Comparison of ENCODE assay signal across 8 cellular contexts in the genomic region with DNA sequence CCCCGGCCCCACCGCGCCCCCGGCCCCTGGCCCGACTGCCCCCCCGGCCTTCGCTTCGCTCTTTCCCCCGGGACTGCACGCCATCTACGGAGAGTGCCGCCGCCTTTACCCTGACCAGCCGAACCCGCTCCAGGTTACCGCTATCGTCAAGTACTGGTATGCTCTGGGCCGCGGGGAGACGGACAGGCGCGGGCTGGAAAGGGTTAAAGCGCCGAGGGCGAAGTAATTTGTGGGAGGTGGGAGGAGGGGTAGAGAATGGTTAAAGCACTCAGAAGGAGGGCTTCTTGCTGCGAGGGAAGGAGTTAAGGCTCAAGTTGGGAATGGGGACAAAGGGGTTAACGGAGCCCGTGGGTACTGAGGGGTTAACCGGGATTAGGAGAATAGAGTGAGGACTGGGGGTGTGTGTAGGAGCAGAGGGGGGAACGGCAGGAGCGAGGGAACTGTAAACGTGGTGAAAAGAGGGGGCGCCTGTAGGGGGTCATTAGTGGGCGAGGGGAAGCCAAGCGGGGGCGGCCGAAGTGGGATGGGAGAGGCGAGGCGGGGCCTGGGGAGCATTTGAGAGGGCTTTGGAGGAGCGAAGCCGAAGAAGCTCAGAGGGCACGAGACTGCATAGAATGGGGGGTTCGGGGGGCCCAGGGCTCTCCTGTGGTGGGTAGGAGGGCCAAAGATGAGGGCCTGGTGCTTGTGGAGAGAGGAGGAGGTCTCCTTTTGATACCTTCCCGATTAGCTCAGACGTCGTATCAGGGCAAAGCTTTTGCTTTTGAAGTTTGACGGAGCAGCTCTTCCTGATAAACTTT. TPM values are rescaled to one million over a fixed set of nuclear protein-coding genes. Genes with fewer than 3 reads are reported as not detected.
DNase-seq lines count a peak whose midpoint lies in the region; ATAC-seq and TF ChIP-seq lines count a peak whose summit lies in the region.

No MANE protein-coding gene starts in this region.

- no peaks in the 10 kb centered on the region for H3K36me3 Mint-ChIP-seq in activated naive CD8-positive, alpha-beta T cell

- H3K4me3 ChIP-seq in OCI-LY7 (ENCODE audit: low read depth, low read length, poor library complexity, severe bottlenecking) (peak overlapping the region; percentile 98), right cardiac atrium (ENCODE audit: low read length) (peak overlapping the region; percentile 88), retinal pigment epithelial cell (ENCODE audit: low read length) (peak overlapping the region; percentile 98)

- H2AFZ ChIP-seq in OCI-LY7 (ENCODE audit: low read length), result peak overlapping the region; percentile 53

- no peaks in the 10 kb centered on the region for H4K20me1 ChIP-seq in OCI-LY7 (ENCODE audit: insufficient read depth, low read length)

- peak overlapping the region; percentile 34 for H3K27ac Mint-ChIP-seq in activated naive CD8-positive, alpha-beta T cell

- H3K36me3 ChIP-seq in OCI-LY7 (ENCODE audit: insufficient read depth, low read length), result peaks cover 17% of the 10 kb centered on the region

- DNase-seq in GDM1 (lab: John Stamatoyannopoulos, UW) (peak; percentile 20), OCI-LY7 (ENCODE audit: low spot score) (peak; percentile 23), right cardiac atrium (peak; percentile 51 to 78 (median 75)), retinal pigment epithelial cell (ENCODE audit: low read depth) (no peak), HPDE6-E6E7 (ENCODE audit: extremely low spot score) (no peak)

- CTCF ChIA-PET in OCI-LY7 (lab: Charles Lee; ENCODE audit: unreplicated experiment), result interaction anchor here (0.6 to 1.0 kb wide), 8 partner anchors 12 to 694 kb away, joined by 3 to 11 read pairs (median 3); no protein-coding TSS in a partner anchor

- intact Hi-C loops in OCI-LY7 (cut with micrococcal nuclease; ENCODE audit: unreplicated experiment), result no loop called here
- intact Hi-C loops in right cardiac atrium (cut with DNase I), result loop anchor here in 1 of 4 donors (5.0 kb wide), 1 partner anchor 78 kb away; no protein-coding TSS in a partner anchor

- under 1% methylated on average over 47 of the region's 47 CpGs for WGBS in right cardiac atrium

- H3K27me3 ChIP-seq in right cardiac atrium (ENCODE audit: control insufficient read depth, insufficient read depth), result no peaks in the 10 kb centered on the region

- H3K4me2 ChIP-seq in OCI-LY7 (ENCODE audit: low read length), result peak overlapping the region; percentile 99

- no peak for TF ChIP-seq CTCF in OCI-LY7 (conservative IDR thresholded peaks at IDR 0.05; ENCODE audit: low read length)
- TF ChIP-seq CTCF in retinal pigment epithelial cell (conservative IDR thresholded peaks at IDR 0.05; ENCODE audit: low read depth, low read length), result no peak

- ATAC-seq in right cardiac atrium, result no peak
- no peak for ATAC-seq in GM19463 (IDR thresholded peaks at IDR 0.05; ENCODE audit: unreplicated experiment)
- no peak for ATAC-seq in HG03354 (IDR thresholded peaks at IDR 0.05; ENCODE audit: poor library complexity, severe bottlenecking, unreplicated experiment)

- POLR2A ChIA-PET in OCI-LY7 (lab: Charles Lee), result interaction anchor here (0.6 to 2.1 kb wide), 8 partner anchors 9 to 107 kb away, joined by 3 to 6 read pairs (median 3); partner anchors contain the start of gene FBXL15

- H3K27ac ChIP-seq in OCI-LY7 (ENCODE audit: low read depth, low read length, poor library complexity, severe bottlenecking), result peak overlapping the region; percentile 4
- H3K27ac ChIP-seq in right cardiac atrium (ENCODE audit: low read length), result peak overlapping the region; percentile 69

- H3K27me3 Mint-ChIP-seq in activated naive CD8-positive, alpha-beta T cell, result no peaks in the 10 kb centered on the region

- no peak overlapping the region for H3K4me3 Mint-ChIP-seq in activated naive CD8-positive, alpha-beta T cell

- BruUV-seq in OCI-LY7 (replicated peaks; lab: Mats Ljungman, UMichigan), result no TSS peak

- H3K9me3 ChIP-seq in OCI-LY7 (ENCODE audit: low read length) (no peaks in the 10 kb centered on the region), right cardiac atrium (ENCODE audit: control insufficient read depth, low read length) (no peaks in the 10 kb centered on the region)

- H3K4me1 Mint-ChIP-seq in activated naive CD8-positive, alpha-beta T cell (ENCODE audit: low read depth), result peaks cover 29% of the 10 kb centered on the region

- H3K9me3 Mint-ChIP-seq in activated naive CD8-positive, alpha-beta T cell (ENCODE audit: low read depth), result no peaks in the 10 kb centered on the region

- peaks cover 32% of the 10 kb centered on the region for H3K79me2 ChIP-seq in OCI-LY7 (ENCODE audit: insufficient read depth, low read depth, low read length)

- H3K4me1 ChIP-seq in OCI-LY7 (ENCODE audit: insufficient read depth, low read length, poor library complexity, severe bottlenecking) (peaks cover 20% of the 10 kb centered on the region), right cardiac atrium (ENCODE audit: control insufficient read depth, insufficient read depth, low read length) (peaks cover 7% of the 10 kb centered on the region)

- no peaks in the 10 kb centered on the region for H3K9me2 ChIP-seq in OCI-LY7 (ENCODE audit: insufficient read depth, low read length)

RNA-seq across cellular contexts. Expression of gene SUFU, which starts 0.6 kb away (rescaled TPM):
- total RNA-seq in OCI-LY7 (2014; rRNA removed; shearing (Covaris generic)), result 1.9 and 4.9 TPM in 2 replicates
- total RNA-seq in OCI-LY7 (2022) (10.0 and 10.1 TPM in 2 replicates), right cardiac atrium (10 to 100 TPM in 3 of 4 donors, 1 to 10 TPM in 1; 7.7 to 11.8 (median 11.4) TPM)
- 6.7 TPM for polyA plus RNA-seq in right cardiac atrium

RNA-seq across cellular contexts. Expression of gene ACTR1A, which starts 1.9 kb away (rescaled TPM):
- 51.2 and 55.5 TPM in 2 replicates for total RNA-seq in OCI-LY7 (2014; rRNA removed; shearing (Covaris generic))
- 68.3 and 72.8 TPM in 2 replicates for total RNA-seq in OCI-LY7 (2022)
- 100 to 1,000 TPM; 100 to 108 (median 107) TPM for total RNA-seq in right cardiac atrium
- polyA plus RNA-seq in right cardiac atrium, result 106 TPM

RNA-seq across cellular contexts. Expression of gene C10orf95, which starts 53.0 kb away (rescaled TPM):
- 0.67 and 3.3 TPM in 2 replicates for total RNA-seq in OCI-LY7 (2014; rRNA removed; shearing (Covaris generic))
- 0.50 and 0.67 TPM in 2 replicates for total RNA-seq in OCI-LY7 (2022)
- total RNA-seq in right cardiac atrium, result not detected
- 0.09 TPM for polyA plus RNA-seq in right cardiac atrium

Comparison
In these comparisons a context has a peak if more than half of its experiments do, and no peak if none do; other contexts are left out.
1. DNase-seq: peak in GDM1 (single experiment), OCI-LY7 (single experiment) and right cardiac atrium (3 of 3); none in retinal pigment epithelial cell (single experiment) and HPDE6-E6E7 (single experiment).
2. Peak in every context shown above with its lines, with median percentiles within 50 percentile points of each other: H3K4me3 ChIP-seq.